In the genomic region with DNA sequence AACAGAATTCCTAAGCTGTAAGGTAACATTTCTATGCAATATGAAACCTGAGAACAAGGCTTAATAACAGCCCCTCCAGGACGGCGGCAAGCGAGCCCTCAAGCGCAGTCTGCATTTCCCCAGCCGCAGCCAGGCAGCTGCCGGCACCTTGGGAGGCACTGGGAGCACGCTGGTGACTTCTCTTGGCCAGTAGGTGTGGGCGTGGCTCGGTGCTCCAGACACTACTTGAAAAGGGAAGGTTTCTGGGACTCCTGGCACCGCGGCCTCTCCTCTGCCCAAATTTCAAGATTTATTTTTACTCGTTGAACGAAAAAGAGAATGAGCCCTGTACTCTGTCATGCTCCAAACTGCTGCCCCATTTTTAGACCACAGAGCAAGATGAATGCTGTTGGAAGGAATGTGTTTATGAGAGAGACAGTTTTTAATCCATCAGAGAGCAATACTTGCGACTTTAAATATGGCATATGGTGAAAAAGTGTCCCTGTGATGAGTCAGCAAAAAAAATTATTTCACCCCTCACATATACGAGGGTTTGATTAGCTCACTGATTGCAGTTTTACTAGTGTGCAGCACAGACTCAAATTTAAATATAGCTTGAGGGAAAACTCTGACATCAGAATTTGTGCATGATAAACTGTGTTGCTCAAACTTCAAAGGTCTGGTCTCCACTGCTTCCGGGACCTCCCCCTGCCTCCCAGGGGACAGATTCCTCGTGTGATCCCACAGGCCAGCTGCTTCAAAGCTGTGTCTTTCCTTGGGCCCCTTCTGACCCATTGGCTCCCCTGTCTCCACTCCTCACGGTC, we compare ENCODE assay signal across 1 cellular context.
TF ChIP-seq lines count a peak whose summit lies in the region.

No MANE protein-coding gene starts in this region.

TF ChIP-seq in SK-N-SH, 30 proteins besides CTCF, POLR2A, EP300 and RAD21 (continued from another document):
- TF ChIP-seq, protein P1, sequence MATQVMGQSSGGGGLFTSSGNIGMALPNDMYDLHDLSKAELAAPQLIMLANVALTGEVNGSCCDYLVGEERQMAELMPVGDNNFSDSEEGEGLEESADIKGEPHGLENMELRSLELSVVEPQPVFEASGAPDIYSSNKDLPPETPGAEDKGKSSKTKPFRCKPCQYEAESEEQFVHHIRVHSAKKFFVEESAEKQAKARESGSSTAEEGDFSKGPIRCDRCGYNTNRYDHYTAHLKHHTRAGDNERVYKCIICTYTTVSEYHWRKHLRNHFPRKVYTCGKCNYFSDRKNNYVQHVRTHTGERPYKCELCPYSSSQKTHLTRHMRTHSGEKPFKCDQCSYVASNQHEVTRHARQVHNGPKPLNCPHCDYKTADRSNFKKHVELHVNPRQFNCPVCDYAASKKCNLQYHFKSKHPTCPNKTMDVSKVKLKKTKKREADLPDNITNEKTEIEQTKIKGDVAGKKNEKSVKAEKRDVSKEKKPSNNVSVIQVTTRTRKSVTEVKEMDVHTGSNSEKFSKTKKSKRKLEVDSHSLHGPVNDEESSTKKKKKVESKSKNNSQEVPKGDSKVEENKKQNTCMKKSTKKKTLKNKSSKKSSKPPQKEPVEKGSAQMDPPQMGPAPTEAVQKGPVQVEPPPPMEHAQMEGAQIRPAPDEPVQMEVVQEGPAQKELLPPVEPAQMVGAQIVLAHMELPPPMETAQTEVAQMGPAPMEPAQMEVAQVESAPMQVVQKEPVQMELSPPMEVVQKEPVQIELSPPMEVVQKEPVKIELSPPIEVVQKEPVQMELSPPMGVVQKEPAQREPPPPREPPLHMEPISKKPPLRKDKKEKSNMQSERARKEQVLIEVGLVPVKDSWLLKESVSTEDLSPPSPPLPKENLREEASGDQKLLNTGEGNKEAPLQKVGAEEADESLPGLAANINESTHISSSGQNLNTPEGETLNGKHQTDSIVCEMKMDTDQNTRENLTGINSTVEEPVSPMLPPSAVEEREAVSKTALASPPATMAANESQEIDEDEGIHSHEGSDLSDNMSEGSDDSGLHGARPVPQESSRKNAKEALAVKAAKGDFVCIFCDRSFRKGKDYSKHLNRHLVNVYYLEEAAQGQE (IDR thresholded peaks at IDR 0.05; ENCODE audit: low read depth, low read length): no peak
- TF ChIP-seq MXI1 (IDR thresholded peaks at IDR 0.05; ENCODE audit: low read depth, low read length): no peak
- no peak for TF ChIP-seq IRF3 (IDR thresholded peaks at IDR 0.05; ENCODE audit: low read depth, low read length)
- TF ChIP-seq GABPA (IDR thresholded peaks at IDR 0.05; ENCODE audit: low read depth): no peak
- TF ChIP-seq USF1 (IDR thresholded peaks at IDR 0.05; ENCODE audit: borderline replicate concordance, low read depth): no peak
- no peak for TF ChIP-seq YY1 (IDR thresholded peaks at IDR 0.05; ENCODE audit: low read depth)
- no peak for TF ChIP-seq NFIC (IDR thresholded peaks at IDR 0.05; ENCODE audit: borderline replicate concordance)
- TF ChIP-seq TCF12 (IDR thresholded peaks at IDR 0.05): no peak
- TF ChIP-seq, protein P2, sequence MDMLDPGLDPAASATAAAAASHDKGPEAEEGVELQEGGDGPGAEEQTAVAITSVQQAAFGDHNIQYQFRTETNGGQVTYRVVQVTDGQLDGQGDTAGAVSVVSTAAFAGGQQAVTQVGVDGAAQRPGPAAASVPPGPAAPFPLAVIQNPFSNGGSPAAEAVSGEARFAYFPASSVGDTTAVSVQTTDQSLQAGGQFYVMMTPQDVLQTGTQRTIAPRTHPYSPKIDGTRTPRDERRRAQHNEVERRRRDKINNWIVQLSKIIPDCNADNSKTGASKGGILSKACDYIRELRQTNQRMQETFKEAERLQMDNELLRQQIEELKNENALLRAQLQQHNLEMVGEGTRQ (IDR thresholded peaks at IDR 0.05; ENCODE audit: borderline replicate concordance, low read depth, low read length): no peak
- TF ChIP-seq RFX5 (IDR thresholded peaks at IDR 0.05; ENCODE audit: low read length): no peak
- no peak for TF ChIP-seq MAX (IDR thresholded peaks at IDR 0.05; ENCODE audit: low read depth)
- no peak for TF ChIP-seq GATA2 (CRISPR knock-in tag; IDR thresholded peaks at IDR 0.05)
- no peak for TF ChIP-seq TEAD4 (IDR thresholded peaks at IDR 0.05; ENCODE audit: borderline replicate concordance, insufficient read depth)
- TF ChIP-seq EZH2phosphoT487 (IDR thresholded peaks at IDR 0.05; ENCODE audit: borderline replicate concordance, low read depth): no peak
